ENCODE assay signal across 10 cellular contexts in genomic region chr1:178052650-178053461, GRCh38. TPM values are rescaled to one million over a fixed set of nuclear protein-coding genes. Genes with fewer than 3 reads are reported as not detected.
DNase-seq lines count a peak whose midpoint lies in the region; ATAC-seq and TF ChIP-seq lines count a peak whose summit lies in the region.
"Had no signal": no experiment of that assay in that cellular context is flagged by ENCODE, and none has a peak within 500 bp of the region (broad histone marks: within the 10 kb centered on the region; RNA-seq: fewer than 3 reads in every experiment).

No MANE protein-coding gene starts in this region.

- H3K9ac ChIP-seq in trophoblast cell (ENCODE audit: low read length) = no peak overlapping the region

- no peak overlapping the region for H3K18ac ChIP-seq in trophoblast cell (ENCODE audit: low read length)

- no peak for ATAC-seq in Panc1
- no peak for ATAC-seq in activated CD8-positive, alpha-beta T cell treated with anti-CD3 and anti-CD28 coated beads for 36 hours
- ATAC-seq: natural killer cell had no signal

- POLR2A ChIA-PET in Panc1 (lab: Charles Lee) = interaction anchor here (0.6 kb wide), 1 partner anchor 192 kb away, joined by 3 read pairs; no protein-coding TSS in a partner anchor
- POLR2A ChIA-PET in activated CD8-positive, alpha-beta T cell treated with anti-CD3 and anti-CD28 coated beads for 36 hours (lab: Charles Lee) = no interaction called here

- no peak overlapping the region for H2BK5ac ChIP-seq in trophoblast cell (ENCODE audit: low read depth, low read length, poor library complexity)

- H3K27ac Mint-ChIP-seq in activated CD8-positive, alpha-beta T cell treated with anti-CD3 and anti-CD28 coated beads for 36 hours = no peak overlapping the region
- H3K27ac Mint-ChIP-seq: natural killer cell had no signal

- no peaks in the 10 kb centered on the region for H3K9me3 Mint-ChIP-seq in activated CD8-positive, alpha-beta T cell treated with anti-CD3 and anti-CD28 coated beads for 36 hours

- intact Hi-C loops in Panc1 (cut with micrococcal nuclease; ENCODE audit: unreplicated experiment) = loop anchor here (10.0 kb wide), 1 partner anchor 232 kb away; no protein-coding TSS in a partner anchor
- intact Hi-C loops in activated CD8-positive, alpha-beta T cell treated with anti-CD3 and anti-CD28 coated beads for 36 hours (cut with micrococcal nuclease) = no loop called here

- peaks cover 2% of the 10 kb centered on the region for H3K79me1 ChIP-seq in trophoblast cell (ENCODE audit: low read length)

- DNase-seq in GM04504 (ENCODE audit: low read depth) (peak; percentile 38), Panc1 (ENCODE audit: low read depth, low spot score) (no peak), fibroblast of mammary gland (ENCODE audit: low read depth) (peak; percentile 54), trophoblast cell (no peak), mucosa of gallbladder (ENCODE audit: low spot score) (no peak), NCI-H1930 (lab: John Stamatoyannopoulos, UW) (no peak), SIG-M5 (lab: John Stamatoyannopoulos, UW) (no peak)
- DNase-seq in activated CD8-positive, alpha-beta T cell treated with anti-CD3 and anti-CD28 coated beads for 36 hours = no peak
- DNase-seq: natural killer cell, NCI-H1694 treated with DMSO at 0.1 percent for 48 hours had no signal

- no peak overlapping the region for H3K4me3 Mint-ChIP-seq in activated CD8-positive, alpha-beta T cell treated with anti-CD3 and anti-CD28 coated beads for 36 hours
- H3K4me3 Mint-ChIP-seq: natural killer cell had no signal

- H3K27ac ChIP-seq in Panc1 (ENCODE audit: low read length) (peak overlapping the region; percentile 39), trophoblast cell (ENCODE audit: low read depth, low read length) (no peak overlapping the region)

- no peak overlapping the region for H2BK12ac ChIP-seq in trophoblast cell (ENCODE audit: low read length)

- no peak overlapping the region for H2AK5ac ChIP-seq in trophoblast cell (ENCODE audit: low read length)

- H3K27me3 Mint-ChIP-seq in activated CD8-positive, alpha-beta T cell treated with anti-CD3 and anti-CD28 coated beads for 36 hours = no peaks in the 10 kb centered on the region

- H3K4me3 ChIP-seq in Panc1 (ENCODE audit: low read depth in 2 of 2, low read length in 2 of 2) (peak overlapping the region in 1 of 2 experiments; percentile 1; a peak in 2 of 4 replicates), fibroblast of mammary gland (ENCODE audit: control insufficient read depth, low read depth, low read length) (no peak overlapping the region), trophoblast cell (ENCODE audit: low read depth, low read length) (no peak overlapping the region)

- no peak overlapping the region for H3K14ac ChIP-seq in trophoblast cell (ENCODE audit: low read length)

- no peak overlapping the region for H3K4ac ChIP-seq in trophoblast cell (ENCODE audit: low read depth, low read length)

- H3K4me1 Mint-ChIP-seq in activated CD8-positive, alpha-beta T cell treated with anti-CD3 and anti-CD28 coated beads for 36 hours (ENCODE audit: low read depth) = no peaks in the 10 kb centered on the region
- H3K4me1 Mint-ChIP-seq: natural killer cell had no signal

- WGBS in trophoblast cell (ENCODE audit: extremely low coverage, insufficient coverage, insufficient read length) = no CpG with 5 or more reads among the region's 10 CpGs

- H4K91ac ChIP-seq in trophoblast cell (ENCODE audit: low read depth, low read length) = no peak overlapping the region

- H3K9me3 ChIP-seq in Panc1 (ENCODE audit: control insufficient read depth, insufficient read depth, low read depth, low read length) = no peaks in the 10 kb centered on the region
- no peaks in the 10 kb centered on the region for H3K9me3 ChIP-seq in trophoblast cell (ENCODE audit: insufficient read depth, low read depth, low read length)

- no peaks in the 10 kb centered on the region for H3K36me3 Mint-ChIP-seq in activated CD8-positive, alpha-beta T cell treated with anti-CD3 and anti-CD28 coated beads for 36 hours (ENCODE audit: low read depth)
- H3K36me3 Mint-ChIP-seq: natural killer cell had no signal

- in situ Hi-C loops in Panc1 (cut with HindIII; ENCODE audit: low pct_unique_long_range_greater_than_20kb, low sequenced_read_pairs) = no loop called here

- H3K36me3 ChIP-seq in Panc1 (ENCODE audit: control insufficient read depth, insufficient read depth, low read length) (no peaks in the 10 kb centered on the region), trophoblast cell (ENCODE audit: control insufficient read depth in 1 of 2, insufficient read depth in 2 of 2, low read length in 2 of 2) (no peaks in the 10 kb centered on the region)

- no peak overlapping the region for H3K4me2 ChIP-seq in trophoblast cell (ENCODE audit: low read length)

- no peak for TF ChIP-seq CTCF in Panc1 (IDR thresholded peaks at IDR 0.05)
- no peak for TF ChIP-seq CTCF in fibroblast of mammary gland (conservative IDR thresholded peaks at IDR 0.05; ENCODE audit: control insufficient read depth, insufficient read depth, low read depth, low read length)
- TF ChIP-seq CTCF in activated CD8-positive, alpha-beta T cell treated with anti-CD3 and anti-CD28 coated beads for 36 hours (IDR thresholded peaks at IDR 0.05) = no peak

- BruUV-seq in Panc1 (replicated peaks; lab: Mats Ljungman, UMichigan) = no TSS peak

- no peak overlapping the region for H4K12ac ChIP-seq in trophoblast cell (ENCODE audit: low read depth, low read length)

- H2BK120ac ChIP-seq in trophoblast cell (ENCODE audit: insufficient read depth, low read length, poor library complexity) = no peak overlapping the region

- H3K23ac ChIP-seq in trophoblast cell (ENCODE audit: low read length) = no peak overlapping the region

- H3K4me1 ChIP-seq in Panc1 (ENCODE audit: control insufficient read depth, insufficient read depth, low read length) (peaks cover 29% of the 10 kb centered on the region), trophoblast cell (ENCODE audit: control insufficient read depth in 1 of 2, insufficient read depth in 2 of 2, low read length in 2 of 2) (peaks cover 0 to 2% of the 10 kb centered on the region in 2 experiments)

- no peak overlapping the region for H2AFZ ChIP-seq in trophoblast cell (ENCODE audit: insufficient read depth, low read length, poor library complexity)

- H3K79me2 ChIP-seq in trophoblast cell (ENCODE audit: control insufficient read depth, insufficient read depth, low read length, poor library complexity) = no peaks in the 10 kb centered on the region

- H3K27me3 ChIP-seq in Panc1 (ENCODE audit: control insufficient read depth, insufficient read depth, low read length) (no peaks in the 10 kb centered on the region), trophoblast cell (ENCODE audit: insufficient read depth, low read length) (no peaks in the 10 kb centered on the region)

- peak overlapping the region; percentile 7 for H4K8ac ChIP-seq in trophoblast cell (ENCODE audit: low read depth, low read length)

- CTCF ChIA-PET in Panc1 (lab: Charles Lee) = no interaction called here
- CTCF ChIA-PET in activated CD8-positive, alpha-beta T cell treated with anti-CD3 and anti-CD28 coated beads for 36 hours (lab: Charles Lee) = interaction anchor here (2.0 kb wide), 1 partner anchor 21 kb away, joined by 6 read pairs; no protein-coding TSS in a partner anchor

RNA-seq across cellular contexts. Expression of gene RASAL2, which starts 41.0 kb away (rescaled TPM):
- total RNA-seq in Panc1 (2021; ENCODE audit: unreplicated experiment) = 31.6 TPM
- polyA plus RNA-seq in Panc1 (2012; ENCODE audit: insufficient read length) = 12.9 TPM
- polyA plus RNA-seq in trophoblast cell (2013) = 75.5 and 79.8 TPM in 2 replicates
- 26.7 TPM for total RNA-seq in mucosa of gallbladder
- not detected for total RNA-seq in activated CD8-positive, alpha-beta T cell treated with anti-CD3 and anti-CD28 coated beads for 36 hours

Comparison
In these comparisons a context has a peak if more than half of its experiments do, and no peak if none do; other contexts are left out.
1. DNase-seq: peak in GM04504 (single experiment) and fibroblast of mammary gland (single experiment); none in Panc1 (single experiment), trophoblast cell (0 of 2), mucosa of gallbladder (single experiment), activated CD8-positive, alpha-beta T cell treated with anti-CD3 and anti-CD28 coated beads for 36 hours (single experiment), NCI-H1930 (0 of 2) and SIG-M5 (single experiment).
2. RNA of gene RASAL2, which starts 41.0 kb away (total RNA-seq): 31.6 TPM in Panc1 (single experiment) and 26.7 TPM in mucosa of gallbladder (single experiment); not detected in activated CD8-positive, alpha-beta T cell treated with anti-CD3 and anti-CD28 coated beads for 36 hours; every median in the first group is over 10 times any median in the second.